Comparison of ENCODE assay signal across 8 cellular contexts in genomic region chr12:7638064-7638763, GRCh38. TPM values are rescaled to one million over a fixed set of nuclear protein-coding genes. Genes with fewer than 3 reads are reported as not detected.
A peak's percentile ranks its signal among the peaks of the same experiment; 100 is the strongest.
DNase-seq lines count a peak whose midpoint lies in the region; TF ChIP-seq lines count a peak whose summit lies in the region.

No MANE protein-coding gene starts in this region.

- H2AFZ ChIP-seq in hepatocyte (peak overlapping the region; percentile 29), smooth muscle cell (ENCODE audit: low read depth) (peak overlapping the region; percentile 68)

- H3K9me2 ChIP-seq in hepatocyte (replicated peaks; ENCODE audit: insufficient read depth), result no peaks in the 10 kb centered on the region

- H3K4me2 ChIP-seq in hepatocyte, result peak overlapping the region; percentile 74
- H3K4me2 ChIP-seq in smooth muscle cell, result peak overlapping the region; percentile 84

- H3K27ac Mint-ChIP-seq in T-helper 1 cell treated with Interleukin-12 subunit alpha and Interleukin-12 subunit beta and Interleukin-4 antibody, amounts not matched to agents 30 μg/mL and 1 μg/mL, for 36 hours, result peak overlapping the region; percentile 32

- H3K27me3 Mint-ChIP-seq in T-helper 1 cell treated with Interleukin-12 subunit alpha and Interleukin-12 subunit beta and Interleukin-4 antibody, amounts not matched to agents 30 μg/mL and 1 μg/mL, for 36 hours (ENCODE audit: low read depth), result peaks cover 25% of the 10 kb centered on the region

- no peaks in the 10 kb centered on the region for H3K9me3 Mint-ChIP-seq in T-helper 1 cell treated with Interleukin-12 subunit alpha and Interleukin-12 subunit beta and Interleukin-4 antibody, amounts not matched to agents 30 μg/mL and 1 μg/mL, for 36 hours

- no peak overlapping the region for H3K27ac ChIP-seq in hepatocyte
- no peak overlapping the region for H3K27ac ChIP-seq in smooth muscle cell (ENCODE audit: low read depth)

- no peaks in the 10 kb centered on the region for H3K9me3 ChIP-seq in hepatocyte (ENCODE audit: low read depth)
- no peaks in the 10 kb centered on the region for H3K9me3 ChIP-seq in smooth muscle cell (replicated peaks; ENCODE audit: low read depth)

- H3K27me3 ChIP-seq in hepatocyte (no peaks in the 10 kb centered on the region), smooth muscle cell (ENCODE audit: low read depth) (no peaks in the 10 kb centered on the region)

- H3K4me1 ChIP-seq in hepatocyte (ENCODE audit: insufficient read depth) (no peaks in the 10 kb centered on the region), smooth muscle cell (ENCODE audit: low read depth) (peaks cover 8% of the 10 kb centered on the region)

- H3K9ac ChIP-seq in smooth muscle cell (ENCODE audit: low read depth), result no peak overlapping the region

- H3K79me2 ChIP-seq in hepatocyte, result no peaks in the 10 kb centered on the region
- no peaks in the 10 kb centered on the region for H3K79me2 ChIP-seq in smooth muscle cell (ENCODE audit: low read depth)

- peaks cover 19% of the 10 kb centered on the region for H3K4me1 Mint-ChIP-seq in T-helper 1 cell treated with Interleukin-12 subunit alpha and Interleukin-12 subunit beta and Interleukin-4 antibody, amounts not matched to agents 30 μg/mL and 1 μg/mL, for 36 hours (ENCODE audit: low read depth)

- H4K20me1 ChIP-seq in hepatocyte (ENCODE audit: insufficient read depth, poor library complexity, severe bottlenecking) (no peaks in the 10 kb centered on the region), smooth muscle cell (ENCODE audit: low read depth) (no peaks in the 10 kb centered on the region)

- no peak for TF ChIP-seq CTCF in hepatocyte (IDR thresholded peaks at IDR 0.05; ENCODE audit: poor library complexity)
- no peak for TF ChIP-seq CTCF in smooth muscle cell (IDR thresholded peaks at IDR 0.05; ENCODE audit: borderline replicate concordance, insufficient read depth, poor library complexity, severe bottlenecking)
- no peak for TF ChIP-seq CTCF in GM13977 (IDR thresholded peaks at IDR 0.05; ENCODE audit: extremely low read depth, insufficient read depth, missing control alignments)

- DNase-seq in T-helper 1 cell (no peak), SW480 (ENCODE audit: low spot score) (peak; percentile 56), hepatocyte (ENCODE audit: low spot score) (no peak), smooth muscle cell (lab: John Stamatoyannopoulos, UW; ENCODE audit: unreplicated experiment) (no peak), NCI-H1417 treated with DMSO at 0.1 percent for 48 hours (lab: John Stamatoyannopoulos, UW) (no peak), GM13977 (ENCODE audit: low spot score) (no peak)
- no peak for DNase-seq in stimulated activated CD4-positive, alpha-beta T cell treated with anti-CD3 and anti-CD28 coated beads, Interleukin-4, amount 100 ng/mL, for 24 hours

- peaks cover under 1% of the 10 kb centered on the region for H3F3A ChIP-seq in smooth muscle cell (ENCODE audit: low read depth)

- H3K36me3 ChIP-seq in hepatocyte (replicated peaks; ENCODE audit: insufficient read depth, low read depth) (no peaks in the 10 kb centered on the region), smooth muscle cell (ENCODE audit: low read depth) (no peaks in the 10 kb centered on the region)

- WGBS in hepatocyte (ENCODE audit: low lambda C conversion rate, missing lambda C conversion rate), result 18% methylated on average over 11 of the region's 11 CpGs
- WGBS in smooth muscle cell (ENCODE audit: low lambda C conversion rate), result 10% methylated on average over 11 of the region's 11 CpGs

- H3K36me3 Mint-ChIP-seq in T-helper 1 cell treated with Interleukin-12 subunit alpha and Interleukin-12 subunit beta and Interleukin-4 antibody, amounts not matched to agents 30 μg/mL and 1 μg/mL, for 36 hours (ENCODE audit: low read depth), result no peaks in the 10 kb centered on the region

- in situ Hi-C loops in GM13977 (cut with MboI; ENCODE audit: low pct_unique_long_range_greater_than_20kb, low sequenced_read_pairs, unreplicated experiment), result loop anchor here (10.0 kb wide), 1 partner anchor 413 kb away; no protein-coding TSS in a partner anchor

- H3K4me3 ChIP-seq in hepatocyte, result peak overlapping the region; percentile 4
- peak overlapping the region; percentile 42 for H3K4me3 ChIP-seq in smooth muscle cell

- H3K4me3 Mint-ChIP-seq in T-helper 1 cell treated with Interleukin-12 subunit alpha and Interleukin-12 subunit beta and Interleukin-4 antibody, amounts not matched to agents 30 μg/mL and 1 μg/mL, for 36 hours, result no peak overlapping the region

RNA-seq across cellular contexts. Expression of gene APOBEC1, which starts 27.5 kb away (rescaled TPM):
- total RNA-seq in hepatocyte, result 4.9 and 5.6 TPM in 2 replicates
- polyA plus RNA-seq in hepatocyte, result 1.5 and 2.5 TPM in 2 replicates
- not detected in 2 replicates for total RNA-seq in smooth muscle cell
- polyA plus RNA-seq in smooth muscle cell, result not detected in 2 replicates

RNA-seq across cellular contexts. Expression of gene GDF3, which starts 57.4 kb away (rescaled TPM):
- not detected in 2 replicates for total RNA-seq in hepatocyte
- 0.19 TPM in 1 of 2 replicates, not detected in the other for polyA plus RNA-seq in hepatocyte
- not detected in 2 replicates for total RNA-seq in smooth muscle cell
- polyA plus RNA-seq in smooth muscle cell, result not detected in 2 replicates
